In genomic region chr6:100305237-100305869, GRCh38 we compare ENCODE assay signal across 27 cellular contexts.
"Had no signal": no experiment of that assay in that cellular context is flagged by ENCODE, and none has a peak within 500 bp of the region (broad histone marks: within the 10 kb centered on the region; RNA-seq: fewer than 3 reads in every experiment).

No MANE protein-coding gene starts in this region.

- H3K27ac ChIP-seq: adrenal gland, brain microvascular endothelial cell, epithelial cell of prostate, esophagus squamous epithelium, spleen, tibial nerve, VCaP had no signal

- H3K4me3 Mint-ChIP-seq: activated naive CD4-positive, alpha-beta T cell treated with anti-CD3 and anti-CD28 coated beads for 36 hours; activated naive CD8-positive, alpha-beta T cell treated with anti-CD3 and anti-CD28 coated beads for 36 hours; activated T-helper 1 cell treated with anti-CD3 and anti-CD28 coated beads, Interleukin-12 subunit alpha, Interleukin-12 subunit beta, Interleukin-2, Interleukin-4 antibody, amounts not matched to agents 30 ng/mL and 10 ng/mL and 1 ng/mL, durations not matched to agents 14 hours and 24 hours and 36 hours; naive thymus-derived CD4-positive, alpha-beta T cell had no signal

- ATAC-seq: activated CD4-positive, CD25-positive, alpha-beta regulatory T cell treated with anti-CD3 and anti-CD28 coated beads, Interleukin-2, amount 50 U/mL, for 24 hours; left cardiac atrium; naive thymus-derived CD4-positive, alpha-beta T cell; right cardiac atrium had no signal

- DNase-seq: activated CD4-positive, alpha-beta T cell treated with anti-CD3 and anti-CD28 coated beads for 48 hours; activated CD4-positive, alpha-beta T cell treated with anti-CD3 and anti-CD28 coated beads, Interleukin-2, amount 50 U/mL, for 48 hours; activated CD8-positive, alpha-beta memory T cell treated with anti-CD3 and anti-CD28 coated beads for 24 hours; activated CD8-positive, alpha-beta memory T cell treated with anti-CD3 and anti-CD28 coated beads, Interleukin-2, amount 50 U/mL, for 4 hours; activated effector memory CD4-positive, alpha-beta T cell treated with anti-CD3 and anti-CD28 coated beads, Interleukin-2, amount 50 U/mL, for 16 hours; activated naive CD4-positive, alpha-beta T cell treated with anti-CD3 and anti-CD28 coated beads for 36 hours; activated naive CD8-positive, alpha-beta T cell treated with anti-CD3 and anti-CD28 coated beads for 36 hours; activated T-cell treated with anti-CD3 and anti-CD28 coated beads, Interleukin-2, amount 50 U/mL, for 1 hour; adrenal gland; aorta; brain microvascular endothelial cell; caudate nucleus; esophagus squamous epithelium; foreskin melanocyte; hippocampal formation; left cardiac atrium; midbrain; naive thymus-derived CD4-positive, alpha-beta T cell; posterior cingulate gyrus; right cardiac atrium; spleen; stimulated activated naive CD4-positive, alpha-beta T cell treated with Interleukin-2 at 50 U/mL for 16 hours had no signal

- H3K36me3 ChIP-seq: adrenal gland, brain microvascular endothelial cell, esophagus squamous epithelium, spleen, tibial nerve had no signal

- H3K4me3 ChIP-seq: adrenal gland, esophagus squamous epithelium, spleen, tibial nerve had no signal

- H3K36me3 Mint-ChIP-seq: activated naive CD8-positive, alpha-beta T cell treated with anti-CD3 and anti-CD28 coated beads for 36 hours; naive thymus-derived CD4-positive, alpha-beta T cell had no signal

- H3K4me1 Mint-ChIP-seq: activated naive CD8-positive, alpha-beta T cell treated with anti-CD3 and anti-CD28 coated beads for 36 hours; naive thymus-derived CD4-positive, alpha-beta T cell had no signal

- H3K9me3 ChIP-seq: adrenal gland, esophagus squamous epithelium, spleen, tibial nerve had no signal

- H3K9me3 Mint-ChIP-seq: activated naive CD4-positive, alpha-beta T cell treated with anti-CD3 and anti-CD28 coated beads for 36 hours; activated naive CD8-positive, alpha-beta T cell treated with anti-CD3 and anti-CD28 coated beads for 36 hours; activated T-helper 1 cell treated with anti-CD3 and anti-CD28 coated beads, Interleukin-12 subunit alpha, Interleukin-12 subunit beta, Interleukin-2, Interleukin-4 antibody, amounts not matched to agents 30 ng/mL and 10 ng/mL and 1 ng/mL, durations not matched to agents 14 hours and 24 hours and 36 hours; naive thymus-derived CD4-positive, alpha-beta T cell had no signal

- H3K27ac Mint-ChIP-seq: activated naive CD4-positive, alpha-beta T cell treated with anti-CD3 and anti-CD28 coated beads for 36 hours; activated naive CD8-positive, alpha-beta T cell treated with anti-CD3 and anti-CD28 coated beads for 36 hours; activated T-helper 1 cell treated with anti-CD3 and anti-CD28 coated beads, Interleukin-12 subunit alpha, Interleukin-12 subunit beta, Interleukin-2, Interleukin-4 antibody, amounts not matched to agents 30 ng/mL and 10 ng/mL and 1 ng/mL, durations not matched to agents 14 hours and 24 hours and 36 hours; naive thymus-derived CD4-positive, alpha-beta T cell had no signal

- H3K4me1 ChIP-seq: adrenal gland, esophagus squamous epithelium, spleen, tibial nerve had no signal

- H3K27me3 Mint-ChIP-seq: activated naive CD8-positive, alpha-beta T cell treated with anti-CD3 and anti-CD28 coated beads for 36 hours had no signal

- H3K27me3 ChIP-seq: adrenal gland, brain microvascular endothelial cell, esophagus squamous epithelium, spleen, tibial nerve had no signal
